ENCODE assay signal across 8 cellular contexts in the genomic region with DNA sequence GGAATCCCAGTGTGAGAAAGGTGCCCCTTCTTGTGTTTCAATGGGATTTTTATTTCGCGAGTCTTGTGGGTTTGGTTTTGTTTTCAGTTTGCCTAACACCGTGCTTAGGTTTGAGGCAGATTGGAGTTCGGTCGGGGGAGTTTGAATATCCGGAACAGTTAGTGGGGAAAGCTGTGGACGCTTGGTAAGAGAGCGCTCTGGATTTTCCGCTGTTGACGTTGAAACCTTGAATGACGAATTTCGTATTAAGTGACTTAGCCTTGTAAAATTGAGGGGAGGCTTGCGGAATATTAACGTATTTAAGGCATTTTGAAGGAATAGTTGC. TPM values are rescaled to one million over a fixed set of nuclear protein-coding genes. Genes with fewer than 3 reads are reported as not detected.
DNase-seq lines count a peak whose midpoint lies in the region; ATAC-seq, FAIRE-seq and TF ChIP-seq lines count a peak whose summit lies in the region.

No MANE protein-coding gene starts in this region.

- H2BK5ac ChIP-seq in H9 (ENCODE audit: insufficient read length, low read length): no peak overlapping the region

- H2BK12ac ChIP-seq in H9 (ENCODE audit: insufficient read length, low read depth, low read length): no peak overlapping the region

- H4K20me1 ChIP-seq in H9 (ENCODE audit: control insufficient read depth, insufficient read depth, insufficient read length): no peaks in the 10 kb centered on the region

- peak overlapping the region; percentile 30 for H3T11ph ChIP-seq in H9 (ENCODE audit: low read length)

- FAIRE-seq in GM19239 (lab: Jason Lieb, UNC): no peak

- H3K36me3 ChIP-seq in BJ (ENCODE audit: control insufficient read depth, insufficient read depth, low read length) (peaks cover 4% of the 10 kb centered on the region), esophagus squamous epithelium (peaks cover 4 to 20% (median 10%) of the 10 kb centered on the region in 3 donors), psoas muscle (ENCODE audit: insufficient read depth in 1 of 2, low read depth in 1 of 2) (peaks cover 6 to 26% of the 10 kb centered on the region in 2 donors)

- no peak for ATAC-seq in psoas muscle

- H3K4me1 ChIP-seq in H9 (ENCODE audit: insufficient read depth, low read length): 0 out of 2 replicates have a peak, but pooled peaks cover 3% of the 10 kb centered on the region
- peaks cover 23 to 75% (median 25%) of the 10 kb centered on the region in 3 donors for H3K4me1 ChIP-seq in esophagus squamous epithelium
- peaks cover 22% of the 10 kb centered on the region for H3K4me1 ChIP-seq in psoas muscle

- H3K4me1 Mint-ChIP-seq in H9: peaks cover 16 to 32% of the 10 kb centered on the region in 2 experiments

- POLR2A ChIA-PET in BJ (lab: Charles Lee): no interaction called here

- no peak for TF ChIP-seq POLR2A in esophagus squamous epithelium (IDR thresholded peaks at IDR 0.05)

- H4K8ac ChIP-seq in H9 (replicated peaks; ENCODE audit: insufficient read length, low read depth, low read length): no peak overlapping the region

- H2AFZ ChIP-seq in H9 (ENCODE audit: low read length): no peak overlapping the region

- no peak overlapping the region for H3K4ac ChIP-seq in H9 (ENCODE audit: low read depth, low read length)

- H3K27ac ChIP-seq in H9 (ENCODE audit: insufficient read length, low read depth, low read length) (peak overlapping the region; percentile 73), VCaP (peak overlapping the region; percentile 94), esophagus squamous epithelium (peak overlapping the region; percentile 90 to 99 (median 96)), psoas muscle (peak overlapping the region; percentile 99)

- H3K4me3 Mint-ChIP-seq in H9: peak overlapping the region; percentile 83 to 98

- no CpG with 5 or more reads among the region's 14 CpGs for WGBS in H9 (ENCODE audit: extremely low coverage, insufficient read length, low lambda C conversion rate)
- WGBS in esophagus squamous epithelium, 2 donors: 0 to 1% methylated on average over 14 of the region's 14 CpGs
- 1 to 2% (median 1%) methylated on average over 14 of the region's 14 CpGs for WGBS in psoas muscle, 3 donors

- H3K79me2 ChIP-seq in H9 (ENCODE audit: insufficient read depth, low read length): peaks cover 7% of the 10 kb centered on the region; the same call in 1 of the 2 replicates

- H4K91ac ChIP-seq in H9 (ENCODE audit: insufficient read length, low read depth, low read length): no peak overlapping the region

- peak overlapping the region; percentile 93; the same call in 1 of the 2 replicates for H3K14ac ChIP-seq in H9 (ENCODE audit: insufficient read depth, low read length)

- H3K4me3 ChIP-seq in BJ (ENCODE audit: low read depth, low read length) (peak overlapping the region; percentile 74), esophagus squamous epithelium (peak overlapping the region; percentile 54 to 90 (median 79)), psoas muscle (peak overlapping the region; percentile 93)

- H3K23me2 ChIP-seq in H9 (ENCODE audit: insufficient read length, low read depth, low read length, poor library complexity, severe bottlenecking): peaks cover 7% of the 10 kb centered on the region

- H3K27me3 Mint-ChIP-seq in H9 (ENCODE audit: low read depth): no peaks in the 10 kb centered on the region

- DNase-seq in BJ (ENCODE audit: low read depth): no peak
- DNase-seq in H9: no peak
- DNase-seq in esophagus squamous epithelium (lab: John Stamatoyannopoulos, UW): no peak
- no peak for DNase-seq in psoas muscle
- DNase-seq in AG08396 (ENCODE audit: low spot score): no peak
- DNase-seq in DMS153 (lab: John Stamatoyannopoulos, UW): no peak
- DNase-seq in GM19239 (ENCODE audit: insufficient read length, low spot score): no peak

- CTCF ChIA-PET in BJ (lab: Yijun Ruan, JAX): interaction anchor here (1.6 kb wide), 1 partner anchor 140 kb away, joined by 7 read pairs; no protein-coding TSS in a partner anchor

- H3K56ac ChIP-seq in H9 (ENCODE audit: insufficient read length, low read depth, low read length): no peak overlapping the region

- peak overlapping the region; percentile 94 for H3K9ac ChIP-seq in H9 (ENCODE audit: extremely low read depth, insufficient read length, low read length)

- H3K79me1 ChIP-seq in H9 (ENCODE audit: insufficient read depth, low read depth, low read length, poor library complexity, severe bottlenecking): peaks cover 3% of the 10 kb centered on the region

- peaks cover 2 to 3% of the 10 kb centered on the region in 2 experiments; a peak in 2 of 5 replicates for H3K9me3 Mint-ChIP-seq in H9

- peaks cover 24 to 29% (median 28%) of the 10 kb centered on the region in 3 experiments; a peak in 6 of 7 replicates for H3K36me3 Mint-ChIP-seq in H9 (ENCODE audit: insufficient read depth in 1 of 3, low read depth in 3 of 3)

- H3K18ac ChIP-seq in H9 (ENCODE audit: insufficient read length, low read depth, low read length): peak overlapping the region; percentile 97

- no peaks in the 10 kb centered on the region for H3K27me3 ChIP-seq in BJ (ENCODE audit: control insufficient read depth, insufficient read depth, low read length)
- H3K27me3 ChIP-seq in H9 (ENCODE audit: insufficient read depth, low read length): no peaks in the 10 kb centered on the region
- no peaks in the 10 kb centered on the region for H3K27me3 ChIP-seq in esophagus squamous epithelium
- H3K27me3 ChIP-seq in psoas muscle (ENCODE audit: insufficient read depth in 3 of 3, low read length in 2 of 3): no peaks in the 10 kb centered on the region

- peak overlapping the region; percentile 86 for H3K4me2 ChIP-seq in H9 (ENCODE audit: insufficient read depth, insufficient read length, low read length)

- H3K9me3 ChIP-seq in H9 (ENCODE audit: control insufficient read depth, low read depth, low read length) (no peaks in the 10 kb centered on the region), esophagus squamous epithelium (no peaks in the 10 kb centered on the region), psoas muscle (no peaks in the 10 kb centered on the region)

- intact Hi-C loops in esophagus squamous epithelium (cut with DNase I): no loop called here
- intact Hi-C loops in psoas muscle (cut with DNase I): no loop called here

- H2BK15ac ChIP-seq in H9 (ENCODE audit: low read depth, low read length): no peak overlapping the region

- no peak overlapping the region for H3K23ac ChIP-seq in H9 (ENCODE audit: insufficient read length, low read depth, low read length)

- peak overlapping the region; percentile 100 for H3K27ac Mint-ChIP-seq in H9

- no peak overlapping the region for H2AK5ac ChIP-seq in H9 (ENCODE audit: insufficient read length, low read length)

- no peak overlapping the region for H4K5ac ChIP-seq in H9 (ENCODE audit: insufficient read length, low read depth, low read length)

- H2BK120ac ChIP-seq in H9 (ENCODE audit: low read depth, low read length, poor library complexity, severe bottlenecking): no peak overlapping the region

- TF ChIP-seq CTCF in BJ (IDR thresholded peaks at IDR 0.05; ENCODE audit: insufficient read depth, low read depth, low read length) (no peak), H9 (conservative IDR thresholded peaks at IDR 0.05) (no peak), VCaP (conservative IDR thresholded peaks at IDR 0.05) (no peak), esophagus squamous epithelium (IDR thresholded peaks at IDR 0.05) (no peak), psoas muscle (IDR thresholded peaks at IDR 0.05) (no peak)

- H2BK20ac ChIP-seq in H9 (ENCODE audit: low read depth, low read length, poor library complexity, severe bottlenecking): no peak overlapping the region

RNA-seq across cellular contexts. Expression of a gene that starts 0.6 kb away (rescaled TPM):
- polyA plus RNA-seq in BJ (2011; rRNA removed) (3,195 and 3,417 TPM in 2 replicates), psoas muscle (1,000 to 10,000 TPM in 2 of 3 donors, 100 to 1,000 TPM in 1; 700 to 1,893 (median 1,030) TPM)
- 1,408 and 2,496 TPM in 2 replicates for polyA minus RNA-seq in BJ (2011; rRNA and poly(A)+ RNA removed)
- total RNA-seq in H9 (2021) (1,609 and 1,663 TPM in 2 replicates), esophagus squamous epithelium (100 to 1,000 TPM; 360 to 590 (median 461) TPM), psoas muscle (1,000 to 10,000 TPM; 1,704 to 3,203 (median 2,212) TPM)

RNA-seq across cellular contexts. Expression of a gene that starts 28.2 kb away (rescaled TPM):
- 39.2 and 41.5 TPM in 2 replicates for polyA plus RNA-seq in BJ (2011; rRNA removed)
- 7.7 and 12.1 TPM in 2 replicates for polyA minus RNA-seq in BJ (2011; rRNA and poly(A)+ RNA removed)
- total RNA-seq in H9 (2021): 196 and 200 TPM in 2 replicates
- total RNA-seq in esophagus squamous epithelium: 1 to 10 TPM in 3 of 4 donors, under 1 TPM in 1; 0.56 to 5.1 (median 1.5) TPM
- total RNA-seq in psoas muscle: 10 to 100 TPM; 29.6 to 44.3 (median 34.1) TPM
- 10 to 100 TPM; 36.5 to 68.3 (median 42.6) TPM for polyA plus RNA-seq in psoas muscle

RNA-seq across cellular contexts. Expression of a gene that starts 33.9 kb away (rescaled TPM):
- polyA plus RNA-seq in BJ (2011; rRNA removed) (4.0 and 7.9 TPM in 2 replicates), psoas muscle (1 to 10 TPM; 1.6 to 3.8 (median 3.4) TPM)
- polyA minus RNA-seq in BJ (2011; rRNA and poly(A)+ RNA removed): 5.9 and 15.0 TPM in 2 replicates
- total RNA-seq in H9 (2021) (1.0 and 1.1 TPM in 2 replicates), esophagus squamous epithelium (1 to 10 TPM; 1.7 to 8.4 (median 2.5) TPM), psoas muscle (10 to 100 TPM in 1 of 4 donors, 1 to 10 TPM in 3; 3.9 to 10.3 (median 6.7) TPM)

Comparison
In these comparisons a context has a peak if more than half of its experiments do, and no peak if none do; other contexts are left out.
1. RNA of a gene that starts 28.2 kb away (total RNA-seq): 196 to 200 TPM in H9 and 29.6 to 44.3 TPM in psoas muscle; 0.56 to 5.1 TPM in esophagus squamous epithelium; every median in the first group is over 4 times any median in the second.
2. Peak in every context shown above with its lines, with median percentiles within 50 percentile points of each other: H3K4me3 ChIP-seq and H3K27ac ChIP-seq.